ENCODE assay signal across 8 cellular contexts in the genomic region with DNA sequence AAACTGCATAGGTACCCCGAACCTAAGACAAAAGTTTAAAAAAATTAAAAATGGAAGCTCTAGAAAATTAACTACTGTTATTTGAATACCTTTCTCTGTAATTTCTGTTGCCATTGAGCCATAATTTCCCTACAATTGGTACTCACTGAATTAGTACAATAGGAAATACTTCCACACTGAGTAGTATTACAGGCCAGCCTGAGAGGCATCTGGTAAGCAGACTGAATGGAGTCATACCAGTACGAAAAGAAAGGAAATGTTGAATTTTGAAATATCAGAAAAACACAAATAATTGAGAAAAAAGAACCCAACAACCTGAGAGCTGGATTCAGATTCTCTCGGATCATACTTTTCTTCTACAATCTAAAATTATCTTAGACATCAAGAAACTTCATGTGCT.
"Had no signal": no experiment of that assay in that cellular context is flagged by ENCODE, and none has a peak within 500 bp of the region (broad histone marks: within the 10 kb centered on the region; RNA-seq: fewer than 3 reads in every experiment).

No MANE protein-coding gene starts in this region.

- H3K27ac ChIP-seq: HL-60, KMS-11 had no signal

- ATAC-seq: HepG2, K562 had no signal

- H3K4me2 ChIP-seq: KMS-11 had no signal

- H3K27me3 Mint-ChIP-seq: IgD-negative memory B cell had no signal

- H3K4me3 Mint-ChIP-seq: IgD-negative memory B cell had no signal

- DNase-seq: IMR-90, KBM-7, KG1 had no signal

- H3K4me3 ChIP-seq: K562 had no signal

- H3K4me1 Mint-ChIP-seq: IgD-negative memory B cell had no signal

- H3K36me3 Mint-ChIP-seq: IgD-negative memory B cell had no signal

- H3K27ac Mint-ChIP-seq: IgD-negative memory B cell had no signal

- H3K9ac ChIP-seq: KMS-11 had no signal
